ENCODE assay signal across 1 cellular context in genomic region chr22:39556970-39557811, GRCh38.
TF ChIP-seq lines count a peak whose summit lies in the region.

No MANE protein-coding gene starts in this region.

TF ChIP-seq in K562, 482 proteins besides CTCF, POLR2A, EP300 and RAD21 (continues in another document):
- TF ChIP-seq L3MBTL2 (IDR thresholded peaks at IDR 0.05) (peak; percentile 44; the same call in 1 of the 2 replicates), NFATC3 (IDR thresholded peaks at IDR 0.05) (no peak), BCLAF1 (IDR thresholded peaks at IDR 0.05; ENCODE audit: borderline replicate concordance in 1 of 2, control insufficient read depth in 1 of 2, low read depth in 2 of 2, low read length in 1 of 2) (no peak), MTA2 (IDR thresholded peaks at IDR 0.05; ENCODE audit: low read depth) (no peak), BHLHE40 (IDR thresholded peaks at IDR 0.05; ENCODE audit: low read length) (0 out of 2 replicates have a peak, but pooled peaks have one; percentile 12), ZBED1 (IDR thresholded peaks at IDR 0.05) (no peak), BRF1 (IDR thresholded peaks at IDR 0.05; ENCODE audit: borderline replicate concordance, extremely low read depth, insufficient read length) (no peak), RBFOX2 (IDR thresholded peaks at IDR 0.05; ENCODE audit: low read depth, low read length) (peak; percentile 59), SMC3 (conservative IDR thresholded peaks at IDR 0.05; ENCODE audit: insufficient read depth, low read depth, low read length) (0 out of 2 replicates have a peak, but pooled peaks have one; percentile 23), RBBP5 (IDR thresholded peaks at IDR 0.05; ENCODE audit: borderline replicate concordance, insufficient read depth, low read length, poor library complexity, severe bottlenecking) (peak; percentile 34), ZNF785 (CRISPR knock-in tag; IDR thresholded peaks at IDR 0.05) (no peak), FIP1L1 (IDR thresholded peaks at IDR 0.05; ENCODE audit: low read depth, low read length, poor library complexity, severe bottlenecking) (no peak), MAZ (CRISPR knock-in tag; conservative IDR thresholded peaks at IDR 0.05 in 1 of 2, IDR thresholded peaks at IDR 0.05 in 1 of 2) (peak; percentile 30 to 66; a peak in 1 of 4 replicates), POLR2G (IDR thresholded peaks at IDR 0.05; ENCODE audit: low read depth, low read length) (peak; percentile 66), PHF8 (IDR thresholded peaks at IDR 0.05; ENCODE audit: borderline replicate concordance, low read length) (peak; percentile 21; the same call in 1 of the 2 replicates), VEZF1 (CRISPR knock-in tag; IDR thresholded peaks at IDR 0.05) (peak; percentile 56), ZNF592 (IDR thresholded peaks at IDR 0.05) (no peak), ZFP36 (IDR thresholded peaks at IDR 0.05; ENCODE audit: low read depth, low read length, partially characterized antibody) (peak; percentile 86), FOXK1 (CRISPR knock-in tag; IDR thresholded peaks at IDR 0.05; ENCODE audit: borderline replicate concordance) (no peak), CXXC5 (CRISPR knock-in tag; IDR thresholded peaks at IDR 0.05) (peak; percentile 73), DEAF1 (CRISPR knock-in tag; IDR thresholded peaks at IDR 0.05) (0 out of 2 replicates have a peak, but pooled peaks have one; percentile 31), SIX5 (IDR thresholded peaks at IDR 0.05; ENCODE audit: borderline replicate concordance in 1 of 2, insufficient read depth in 1 of 2, low read depth in 1 of 2, low read length in 2 of 2) (no peak), SMAD4 (CRISPR knock-in tag; conservative IDR thresholded peaks at IDR 0.05) (peak; percentile 61), STAG1 (CRISPR knock-in tag; IDR thresholded peaks at IDR 0.05; ENCODE audit: borderline replicate concordance) (peak; percentile 63; the same call in 1 of the 2 replicates), CREM (IDR thresholded peaks at IDR 0.05; ENCODE audit: low read depth) (peak; percentile 27; the same call in 1 of the 2 replicates), E2F3 (CRISPR knock-in tag; IDR thresholded peaks at IDR 0.05) (0 out of 2 replicates have a peak, but pooled peaks have one; percentile 20), TFE3 (CRISPR knock-in tag; IDR thresholded peaks at IDR 0.05) (no peak), ZNF395 (CRISPR knock-in tag; IDR thresholded peaks at IDR 0.05) (no peak), HMGN3 (IDR thresholded peaks at IDR 0.05; ENCODE audit: borderline replicate concordance, extremely low read depth, insufficient read length, low read depth, low read length) (no peak), NR4A1 (CRISPR knock-in tag; IDR thresholded peaks at IDR 0.05) (no peak), NR4A1 (tag; IDR thresholded peaks at IDR 0.05) (no peak), ZBTB7A (IDR thresholded peaks at IDR 0.05; ENCODE audit: borderline replicate concordance, control insufficient read depth, low read depth, low read length) (peak; percentile 72; the same call in 1 of the 2 replicates), GATAD2B (IDR thresholded peaks at IDR 0.05; ENCODE audit: borderline replicate concordance) (0 out of 2 replicates have a peak, but pooled peaks have one; percentile 48), CUX1 (CRISPR knock-in tag; IDR thresholded peaks at IDR 0.05) (no peak), HINFP (tag; conservative IDR thresholded peaks at IDR 0.05; ENCODE audit: low read depth) (no peak), CTBP1 (IDR thresholded peaks at IDR 0.05; ENCODE audit: borderline replicate concordance) (peak; percentile 83; the same call in 1 of the 2 replicates), RB1 (IDR thresholded peaks at IDR 0.05; ENCODE audit: low read depth) (peak; percentile 86)
